ENCODE assay signal across 1 cellular context in genomic region chr1:62423580-62424242, GRCh38.
A peak's percentile ranks its signal among the peaks of the same experiment; 100 is the strongest.
TF ChIP-seq lines count a peak whose summit lies in the region.

No MANE protein-coding gene starts in this region.

TF ChIP-seq in HepG2, 621 proteins besides CTCF, POLR2A, EP300 and RAD21 (continued from another document and continues in another):
- TF ChIP-seq ZXDC (CRISPR knock-in tag; IDR thresholded peaks at IDR 0.05) = no peak
- no peak for TF ChIP-seq SSRP1 (CRISPR knock-in tag; IDR thresholded peaks at IDR 0.05)
- no peak for TF ChIP-seq ZNF547 (CRISPR knock-in tag; IDR thresholded peaks at IDR 0.05)
- no peak for TF ChIP-seq ZNF576 (CRISPR knock-in tag; IDR thresholded peaks at IDR 0.05)
- peak; percentile 46; the same call in 1 of the 2 replicates for TF ChIP-seq SRY (CRISPR knock-in tag; IDR thresholded peaks at IDR 0.05)
- TF ChIP-seq MAF1 (CRISPR knock-in tag; IDR thresholded peaks at IDR 0.05; ENCODE audit: borderline replicate concordance) = no peak
- TF ChIP-seq ZNF75D (CRISPR knock-in tag; IDR thresholded peaks at IDR 0.05; ENCODE audit: borderline replicate concordance) = no peak
- TF ChIP-seq POGZ (CRISPR knock-in tag; IDR thresholded peaks at IDR 0.05) = peak; percentile 95
- peak; percentile 56 for TF ChIP-seq NR2C2 (CRISPR knock-in tag; IDR thresholded peaks at IDR 0.05; ENCODE audit: borderline replicate concordance)
- no peak; the same call in 1 of the 2 replicates for TF ChIP-seq ZNF230 (CRISPR knock-in tag; IDR thresholded peaks at IDR 0.05)
- TF ChIP-seq KLF9 (CRISPR knock-in tag; IDR thresholded peaks at IDR 0.05; ENCODE audit: low read depth) = no peak
- TF ChIP-seq HOMEZ (CRISPR knock-in tag; IDR thresholded peaks at IDR 0.05; ENCODE audit: low read depth) = peak; percentile 94
- TF ChIP-seq SMAD9 (CRISPR knock-in tag; IDR thresholded peaks at IDR 0.05) = peak; percentile 72; the same call in 1 of the 2 replicates
- TF ChIP-seq TFAP4 (IDR thresholded peaks at IDR 0.05; ENCODE audit: borderline replicate concordance, low read depth) = peak; percentile 92
- 0 out of 2 replicates have a peak, but pooled peaks have one; percentile 49 for TF ChIP-seq RNF2 (conservative IDR thresholded peaks at IDR 0.05; ENCODE audit: low read depth)
- TF ChIP-seq ZNF792 (CRISPR knock-in tag; IDR thresholded peaks at IDR 0.05) = peak; percentile 56; the same call in 1 of the 2 replicates
- TF ChIP-seq THAP11 (CRISPR knock-in tag; IDR thresholded peaks at IDR 0.05) = peak; percentile 82
- TF ChIP-seq FOXA3 (CRISPR knock-in tag; IDR thresholded peaks at IDR 0.05) = peak; percentile 72
- 0 out of 2 replicates have a peak, but pooled peaks have one; percentile 34 for TF ChIP-seq ZNF121 (CRISPR knock-in tag; IDR thresholded peaks at IDR 0.05)
- TF ChIP-seq NBN (conservative IDR thresholded peaks at IDR 0.05) = no peak
- no peak for TF ChIP-seq ZNF460 (CRISPR knock-in tag; IDR thresholded peaks at IDR 0.05; ENCODE audit: borderline replicate concordance)
- no peak for TF ChIP-seq TAF15 (IDR thresholded peaks at IDR 0.05; ENCODE audit: low read depth, low read length, poor library complexity, severe bottlenecking)
- no peak for TF ChIP-seq ZFP36 (IDR thresholded peaks at IDR 0.05; ENCODE audit: borderline replicate concordance, low read depth, low read length, partially characterized antibody)
- TF ChIP-seq GATAD2A (CRISPR knock-in tag; IDR thresholded peaks at IDR 0.05) = peak; percentile 90
- TF ChIP-seq NR1H2 (CRISPR knock-in tag; IDR thresholded peaks at IDR 0.05; ENCODE audit: borderline replicate concordance, low read depth) = peak; percentile 70; the same call in 1 of the 2 replicates
- TF ChIP-seq MTA3 (CRISPR knock-in tag; IDR thresholded peaks at IDR 0.05) = no peak
- no peak for TF ChIP-seq NR3C1 (CRISPR knock-in tag; IDR thresholded peaks at IDR 0.05)
- peak; percentile 39; the same call in 1 of the 2 replicates for TF ChIP-seq TOPORS (CRISPR knock-in tag; IDR thresholded peaks at IDR 0.05)
- TF ChIP-seq ARID3A (IDR thresholded peaks at IDR 0.05; ENCODE audit: low read depth, low read length) = 0 out of 2 replicates have a peak, but pooled peaks have one; percentile 40
- TF ChIP-seq ZNF740 (CRISPR knock-in tag; IDR thresholded peaks at IDR 0.05) = peak; percentile 46; the same call in 1 of the 2 replicates
- no peak for TF ChIP-seq GRHL1 (CRISPR knock-in tag; conservative IDR thresholded peaks at IDR 0.05)
- peak; percentile 84 for TF ChIP-seq SALL2 (CRISPR knock-in tag; IDR thresholded peaks at IDR 0.05)
- no peak; the same call in 1 of the 2 replicates for TF ChIP-seq NKX3-1 (CRISPR knock-in tag; IDR thresholded peaks at IDR 0.05)
- TF ChIP-seq KDM2A (CRISPR knock-in tag; IDR thresholded peaks at IDR 0.05; ENCODE audit: borderline replicate concordance, low read depth) = peak; percentile 41; the same call in 1 of the 2 replicates
- TF ChIP-seq NCOR1 (IDR thresholded peaks at IDR 0.05; ENCODE audit: borderline replicate concordance, low read length) = peak; percentile 87
- TF ChIP-seq MIER2 (CRISPR knock-in tag; IDR thresholded peaks at IDR 0.05) = no peak
- no peak for TF ChIP-seq ZBTB44 (CRISPR knock-in tag; IDR thresholded peaks at IDR 0.05)
- TF ChIP-seq MXD3 (CRISPR knock-in tag; IDR thresholded peaks at IDR 0.05) = peak; percentile 78; the same call in 1 of the 2 replicates
- TF ChIP-seq CBFB (CRISPR knock-in tag; IDR thresholded peaks at IDR 0.05) = peak; percentile 70; the same call in 1 of the 2 replicates
- TF ChIP-seq SOX5 (CRISPR knock-in tag; IDR thresholded peaks at IDR 0.05; ENCODE audit: borderline replicate concordance) = no peak; the same call in 1 of the 2 replicates
- peak; percentile 76; the same call in 1 of the 2 replicates for TF ChIP-seq MIER3 (CRISPR knock-in tag; IDR thresholded peaks at IDR 0.05; ENCODE audit: borderline replicate concordance)
- TF ChIP-seq HOXA3 (CRISPR knock-in tag; IDR thresholded peaks at IDR 0.05) = peak; percentile 97
- TF ChIP-seq AKAP8 (CRISPR knock-in tag; IDR thresholded peaks at IDR 0.05) = no peak
- peak; percentile 51; the same call in 1 of the 2 replicates for TF ChIP-seq MTF1 (CRISPR knock-in tag; IDR thresholded peaks at IDR 0.05)
- TF ChIP-seq PHF8 (CRISPR knock-in tag; IDR thresholded peaks at IDR 0.05) = 0 out of 2 replicates have a peak, but pooled peaks have one; percentile 44
- peak; percentile 62; the same call in 1 of the 2 replicates for TF ChIP-seq PRDM10 (CRISPR knock-in tag; IDR thresholded peaks at IDR 0.05; ENCODE audit: low read depth)
- no peak for TF ChIP-seq ZNF367 (CRISPR knock-in tag; IDR thresholded peaks at IDR 0.05; ENCODE audit: borderline replicate concordance)
- TF ChIP-seq RBAK (CRISPR knock-in tag; IDR thresholded peaks at IDR 0.05) = no peak
- peak; percentile 32; the same call in 1 of the 2 replicates for TF ChIP-seq FOXK1 (CRISPR knock-in tag; IDR thresholded peaks at IDR 0.05; ENCODE audit: borderline replicate concordance, low read depth)
- TF ChIP-seq ZNF83 (CRISPR knock-in tag; IDR thresholded peaks at IDR 0.05; ENCODE audit: borderline replicate concordance) = no peak
- no peak for TF ChIP-seq TMF1 (CRISPR knock-in tag; IDR thresholded peaks at IDR 0.05; ENCODE audit: low read depth)
